In genomic region chr5:169398515-169398914, GRCh38 we compare ENCODE assay signal across 26 cellular contexts.
"Had no signal": no experiment of that assay in that cellular context is flagged by ENCODE, and none has a peak within 500 bp of the region (broad histone marks: within the 10 kb centered on the region; RNA-seq: fewer than 3 reads in every experiment).

No MANE protein-coding gene starts in this region.

- H3K4me3 ChIP-seq: stomach, suprapubic skin, testis, thoracic aorta, thyroid gland, tibial artery, tibial nerve, transverse colon, upper lobe of left lung, upper lobe of right lung, uterus, vagina had no signal

- H3K9me3 ChIP-seq: suprapubic skin, testis, thoracic aorta, thyroid gland, tibial artery, transverse colon, upper lobe of left lung, uterus, vagina had no signal

- H3K27me3 ChIP-seq: stomach, suprapubic skin, testis, thyroid gland, tibial artery, tibial nerve, transverse colon, upper lobe of left lung, upper lobe of right lung, uterus, vagina had no signal

- H3K27ac ChIP-seq: stomach, suprapubic skin, testis, thoracic aorta, thyroid gland, tibial artery, tibial nerve, transverse colon, upper lobe of left lung, upper lobe of right lung, uterus, vagina had no signal

- DNase-seq: stimulated activated CD4-positive, alpha-beta T cell treated with anti-CD3 and anti-CD28 coated beads, Interleukin-2, amount 100 ng/mL, for 48 hours; stimulated activated CD4-positive, alpha-beta T cell treated with anti-CD3 and anti-CD28 coated beads, Interleukin-4, amount 100 ng/mL, for 1 hour; stimulated activated CD4-positive, alpha-beta T cell treated with anti-CD3 and anti-CD28 coated beads, Interleukin-4, amount 100 ng/mL, for 24 hours; stimulated activated CD4-positive, alpha-beta T cell treated with anti-CD3 and anti-CD28 coated beads, Interleukin-4, amount 100 ng/mL, for 4 hours; stimulated activated CD8-positive, alpha-beta memory T cell treated with anti-CD3 and anti-CD28 coated beads, Interleukin-4, amount 100 ng/mL, for 48 hours; stimulated activated naive B cell treated with anti-CD40 and anti-IgM and Interleukin-4, amounts not matched to agents 10 μg/mL and 1 μg/mL and 100 μg/mL, for 72 hours; stimulated activated naive CD4-positive, alpha-beta T cell; stimulated activated naive CD4-positive, alpha-beta T cell treated with Interleukin-2 at 50 U/mL for 16 hours; stimulated activated naive CD8-positive, alpha-beta T cell treated with anti-CD3 and anti-CD28 coated beads, Interleukin-15, amount 100 ng/mL, for 72 hours; stimulated activated naive CD8-positive, alpha-beta T cell treated with anti-CD3 and anti-CD28 coated beads, Interleukin-15, Interleukin-2, amounts not matched to agents 100 U/mL and 50 U/mL, for 24 hours; stomach; substantia nigra; testis; thyroid gland; tibial artery; transverse colon; trophoblast cell; upper lobe of left lung; upper lobe of right lung; uterus had no signal

- H3K4me1 ChIP-seq: stomach, suprapubic skin, testis, thyroid gland, tibial artery, tibial nerve, transverse colon, upper lobe of left lung, upper lobe of right lung, uterus, vagina had no signal

- H3K36me3 ChIP-seq: stomach, suprapubic skin, thoracic aorta, thyroid gland, tibial artery, tibial nerve, transverse colon, upper lobe of left lung, upper lobe of right lung, uterus, vagina had no signal

- ATAC-seq: stimulated activated effector memory CD8-positive, alpha-beta T cell treated with anti-CD3 and anti-CD28 coated beads, Interleukin-12 subunit alpha, Interleukin-12 subunit beta, amount 100 ng/mL, for 72 hours; stimulated activated memory B cell treated with anti-CD40 and anti-IgM and Interleukin-4, amounts not matched to agents 10 μg/mL and 1 μg/mL and 100 μg/mL, for 72 hours; stimulated activated naive B cell treated with anti-CD40 and anti-IgM and Interleukin-4, amounts not matched to agents 10 μg/mL and 1 μg/mL and 100 μg/mL, for 72 hours; stimulated activated naive CD8-positive, alpha-beta T cell treated with anti-CD3 and anti-CD28 coated beads, Interleukin-15, amount 100 ng/mL, for 72 hours; stimulated activated naive CD8-positive, alpha-beta T cell treated with anti-CD3 and anti-CD28 coated beads, Interleukin-15, Interleukin-2, amounts not matched to agents 100 U/mL and 50 U/mL, for 24 hours; upper lobe of right lung had no signal
